Comparison of ENCODE assay signal across 8 cellular contexts in the genomic region with DNA sequence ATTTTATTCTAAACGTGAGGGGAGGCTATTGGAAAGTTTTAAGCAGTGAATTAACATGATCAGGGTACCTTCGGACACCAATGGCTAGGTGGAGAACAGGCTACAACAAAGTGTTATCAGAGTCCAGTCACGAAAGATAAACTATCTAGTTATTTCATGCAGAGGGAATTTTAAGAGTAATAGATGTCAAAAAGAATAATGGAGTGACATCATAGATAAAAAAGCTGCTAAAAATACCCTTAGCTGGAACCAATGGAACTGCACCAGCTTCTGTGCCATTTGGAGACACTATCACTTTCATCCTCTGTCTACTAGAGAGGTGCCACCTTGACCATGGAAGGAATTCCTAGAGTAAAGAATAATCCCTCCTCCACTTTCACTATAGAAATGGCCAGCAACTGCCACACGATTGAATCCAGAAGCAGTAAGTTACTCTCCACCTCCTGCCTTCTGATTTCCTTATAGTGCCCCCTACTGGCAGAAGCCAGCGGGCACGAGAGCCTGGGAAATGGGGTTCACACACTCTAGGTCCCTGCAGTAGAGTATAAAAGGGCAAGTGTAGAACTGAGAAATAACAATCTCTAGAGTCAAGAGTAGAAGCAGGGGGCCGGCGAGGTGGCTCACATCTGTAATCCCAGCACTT. TPM values are rescaled to one million over a fixed set of nuclear protein-coding genes. Genes with fewer than 3 reads are reported as not detected.
DNase-seq lines count a peak whose midpoint lies in the region; ATAC-seq and TF ChIP-seq lines count a peak whose summit lies in the region.

No MANE protein-coding gene starts in this region.

- H3K4me1 ChIP-seq in CD4-positive, alpha-beta memory T cell (ENCODE audit: insufficient read depth, low read length): peaks cover 21% of the 10 kb centered on the region
- H3K4me1 ChIP-seq in transverse colon: peaks cover 14 to 38% (median 28%) of the 10 kb centered on the region in 4 donors

- CTCF ChIA-PET in CD4-positive, alpha-beta memory T cell (lab: Charles Lee; ENCODE audit: partially characterized antibody): interaction anchor here (1.1 to 4.3 kb wide), 11 partner anchors 8 to 133 kb away, joined by 3 to 32 read pairs (median 13); no protein-coding TSS in a partner anchor

- ATAC-seq in natural killer cell (no peak), HG03280 (IDR thresholded peaks at IDR 0.05; ENCODE audit: unreplicated experiment) (no peak), GM19023 (IDR thresholded peaks at IDR 0.05; ENCODE audit: unreplicated experiment) (no peak)

- no peak for TF ChIP-seq EP300 in transverse colon (IDR thresholded peaks at IDR 0.05; ENCODE audit: low read depth)

- H3K27me3 Mint-ChIP-seq in CD4-positive, alpha-beta memory T cell: peaks cover 2 to 3% of the 10 kb centered on the region in 2 donors
- peaks cover 2% of the 10 kb centered on the region for H3K27me3 Mint-ChIP-seq in IgD-negative memory B cell
- peaks cover 0 to 10% of the 10 kb centered on the region in 2 donors for H3K27me3 Mint-ChIP-seq in natural killer cell (ENCODE audit: low read depth in 2 of 2)

- peaks cover 17 to 37% (median 27%) of the 10 kb centered on the region in 4 donors for H3K4me1 Mint-ChIP-seq in CD4-positive, alpha-beta memory T cell
- peaks cover 15 to 26% (median 18%) of the 10 kb centered on the region in 3 donors for H3K4me1 Mint-ChIP-seq in IgD-negative memory B cell
- peaks cover 33 to 39% of the 10 kb centered on the region in 2 donors for H3K4me1 Mint-ChIP-seq in natural killer cell

- peaks cover 0 to 10% of the 10 kb centered on the region in 2 donors for H3K36me3 Mint-ChIP-seq in CD4-positive, alpha-beta memory T cell
- H3K36me3 Mint-ChIP-seq in IgD-negative memory B cell: no peaks in the 10 kb centered on the region
- no peaks in the 10 kb centered on the region for H3K36me3 Mint-ChIP-seq in natural killer cell

- no peak overlapping the region for H3K4me3 ChIP-seq in CD4-positive, alpha-beta memory T cell (ENCODE audit: low read length in 2 of 2)
- H3K4me3 ChIP-seq in WI38 (ENCODE audit: low read depth, low read length): no peak overlapping the region
- H3K4me3 ChIP-seq in transverse colon: no peak overlapping the region

- H3K36me3 ChIP-seq in CD4-positive, alpha-beta memory T cell (ENCODE audit: insufficient read depth, low read length): no peaks in the 10 kb centered on the region
- no peaks in the 10 kb centered on the region for H3K36me3 ChIP-seq in transverse colon

- no peaks in the 10 kb centered on the region for H3K27me3 ChIP-seq in CD4-positive, alpha-beta memory T cell (ENCODE audit: insufficient read depth, low read length)
- no peaks in the 10 kb centered on the region for H3K27me3 ChIP-seq in transverse colon

- intact Hi-C loops in CD4-positive, alpha-beta memory T cell (cut with micrococcal nuclease): loop anchor here (1.0 to 5.0 kb wide), 3 partner anchors 122 to 268 kb away; a partner anchor contains a TSS
- intact Hi-C loops in natural killer cell (cut with micrococcal nuclease) (loop anchor here (5.0 to 10.0 kb wide), 2 partner anchors 133 to 281 kb away; a partner anchor contains a TSS), transverse colon (cut with DNase I; ENCODE audit: low total_unique reads) (loop anchor here (5.0 to 10.0 kb wide), 3 partner anchors 82 to 131 kb away; a partner anchor contains a TSS)

- TF ChIP-seq POLR2A in transverse colon (IDR thresholded peaks at IDR 0.05): no peak

- POLR2A ChIA-PET in CD4-positive, alpha-beta memory T cell (lab: Charles Lee; ENCODE audit: partially characterized antibody): no interaction called here

- peak overlapping the region in 4 of 7 donors; percentile 58 to 83 (median 68) for H3K27ac Mint-ChIP-seq in CD4-positive, alpha-beta memory T cell
- H3K27ac Mint-ChIP-seq in IgD-negative memory B cell: peak overlapping the region in 2 of 3 donors; percentile 12 to 34
- no peak overlapping the region for H3K27ac Mint-ChIP-seq in natural killer cell

- peak overlapping the region in 6 of 8 donors; percentile 12 to 64 (median 28) for H3K4me3 Mint-ChIP-seq in CD4-positive, alpha-beta memory T cell
- peak overlapping the region in 2 of 4 donors; percentile 57 to 96 for H3K4me3 Mint-ChIP-seq in IgD-negative memory B cell
- peak overlapping the region; percentile 14 for H3K4me3 Mint-ChIP-seq in natural killer cell

- DNase-seq in CD4-positive, alpha-beta memory T cell: peak; percentile 35 to 45 (median 43)
- DNase-seq in ecto neural progenitor cell (ENCODE audit: low spot score) (peak; percentile 73), natural killer cell (peak; percentile 30), transverse colon (peak; percentile 70)

- in situ Hi-C loops in transverse colon (cut with MboI; ENCODE audit: low pct_ligation_motif_present in 1 of 4, low pct_unique_long_range_greater_than_20kb in 1 of 4, low sequenced_read_pairs in 3 of 4): loop anchor here in 2 of 4 donors (10.0 to 25.0 kb wide), 3 partner anchors 131 to 283 kb away; a partner anchor contains a TSS

- WGBS in transverse colon (ENCODE audit: low coverage in 1 of 2), 2 donors: 47 to 57% methylated on average over 8 of the region's 8 CpGs

- no peaks in the 10 kb centered on the region for H3K9me3 Mint-ChIP-seq in CD4-positive, alpha-beta memory T cell
- no peaks in the 10 kb centered on the region for H3K9me3 Mint-ChIP-seq in IgD-negative memory B cell
- no peaks in the 10 kb centered on the region for H3K9me3 Mint-ChIP-seq in natural killer cell

- TF ChIP-seq CTCF in WI38 (IDR thresholded peaks at IDR 0.05; ENCODE audit: low read depth, low read length) (peak; percentile 41), natural killer cell (IDR thresholded peaks at IDR 0.05) (peak; percentile 55), transverse colon (IDR thresholded peaks at IDR 0.05) (peak; percentile 60 to 70 (median 63))

- no peaks in the 10 kb centered on the region for H3K9me3 ChIP-seq in CD4-positive, alpha-beta memory T cell (ENCODE audit: control insufficient read depth in 1 of 2, low read length in 2 of 2)
- no peaks in the 10 kb centered on the region for H3K9me3 ChIP-seq in transverse colon

- H3K27ac ChIP-seq in CD4-positive, alpha-beta memory T cell (ENCODE audit: low read depth, low read length): no peak overlapping the region
- peak overlapping the region in 1 of 4 donors; percentile 11 for H3K27ac ChIP-seq in transverse colon

RNA-seq across cellular contexts. Expression of a gene that starts 2.8 kb away (rescaled TPM):
- 10 to 100 TPM; 45.8 to 52.5 TPM for total RNA-seq in CD4-positive, alpha-beta memory T cell
- 10 to 100 TPM; 19.7 to 24.3 TPM for polyA plus RNA-seq in CD4-positive, alpha-beta memory T cell
- 21.8 TPM for polyA plus RNA-seq in IgD-negative memory B cell
- total RNA-seq in natural killer cell (10 to 100 TPM; 25.3 to 33.7 (median 31.4) TPM), transverse colon (100 to 1,000 TPM in 2 of 4 donors, 10 to 100 TPM in 2; 44.5 to 199 (median 119) TPM)

Comparison
In these comparisons a context has a peak if more than half of its experiments do, and no peak if none do; other contexts are left out.
1. H3K27ac Mint-ChIP-seq: peak in CD4-positive, alpha-beta memory T cell (4 of 7) and IgD-negative memory B cell (2 of 3); none in natural killer cell (0 of 2).
2. Peak in every context shown above with its lines, with median percentiles within 50 percentile points of each other: DNase-seq and CTCF ChIP-seq.